13 cellular contexts compared by ENCODE assay signal in genomic region chr21:32735524-32735923, GRCh38.
"Had no signal": no experiment of that assay in that cellular context is flagged by ENCODE, and none has a peak within 500 bp of the region (broad histone marks: within the 10 kb centered on the region; RNA-seq: fewer than 3 reads in every experiment).

No MANE protein-coding gene starts in this region.

- H3K4me3 Mint-ChIP-seq: activated CD8-positive, alpha-beta memory T cell treated with anti-CD3 and anti-CD28 coated beads, Interleukin-2, amount 10 ng/mL, durations not matched to agents 7 days and 5 days; activated T-helper 1 cell treated with anti-CD3 and anti-CD28 coated beads, Interleukin-12 subunit alpha, Interleukin-12 subunit beta, Interleukin-2, Interleukin-4 antibody, amounts not matched to agents 30 ng/mL and 10 ng/mL and 1 ng/mL, durations not matched to agents 14 hours and 24 hours and 36 hours had no signal

- H3K9me3 Mint-ChIP-seq: activated T-helper 1 cell treated with anti-CD3 and anti-CD28 coated beads, Interleukin-12 subunit alpha, Interleukin-12 subunit beta, Interleukin-2, Interleukin-4 antibody, amounts not matched to agents 30 ng/mL and 10 ng/mL and 1 ng/mL, durations not matched to agents 14 hours and 24 hours and 36 hours had no signal

- H3K36me3 ChIP-seq: breast epithelium had no signal

- H3K27me3 Mint-ChIP-seq: activated CD8-positive, alpha-beta memory T cell treated with anti-CD3 and anti-CD28 coated beads, Interleukin-2, amount 10 ng/mL, durations not matched to agents 7 days and 5 days had no signal

- H3K9me3 ChIP-seq: breast epithelium, testis, upper lobe of right lung had no signal

- ATAC-seq: activated CD8-positive, alpha-beta memory T cell treated with anti-CD3 and anti-CD28 coated beads, Interleukin-2, amount 10 ng/mL, durations not matched to agents 7 days and 5 days; upper lobe of right lung had no signal

- DNase-seq: activated CD4-positive, CD25-positive, alpha-beta regulatory T cell; activated CD8-positive, alpha-beta memory T cell treated with anti-CD3 and anti-CD28 coated beads, Interleukin-2, amount 10 ng/mL, durations not matched to agents 7 days and 5 days; activated naive CD4-positive, alpha-beta T cell treated with anti-CD3 and anti-CD28 coated beads, Interleukin-2, amount 50 U/mL, for 16 hours; aorta; dermis blood vessel endothelial cell; hippocampal formation; SIG-M5; stimulated activated naive CD4-positive, alpha-beta T cell treated with Interleukin-2 at 50 U/mL for 16 hours; testis; upper lobe of right lung had no signal

- H3K4me1 ChIP-seq: breast epithelium, parathyroid adenoma, testis, upper lobe of right lung had no signal

- H3K27ac Mint-ChIP-seq: activated CD8-positive, alpha-beta memory T cell treated with anti-CD3 and anti-CD28 coated beads, Interleukin-2, amount 10 ng/mL, durations not matched to agents 7 days and 5 days; activated T-helper 1 cell treated with anti-CD3 and anti-CD28 coated beads, Interleukin-12 subunit alpha, Interleukin-12 subunit beta, Interleukin-2, Interleukin-4 antibody, amounts not matched to agents 30 ng/mL and 10 ng/mL and 1 ng/mL, durations not matched to agents 14 hours and 24 hours and 36 hours had no signal

- H3K4me3 ChIP-seq: breast epithelium, testis, upper lobe of right lung had no signal
